8 cellular contexts compared by ENCODE assay signal in genomic region chr5:80191991-80192398, GRCh38.
DNase-seq lines count a peak whose midpoint lies in the region; ATAC-seq and TF ChIP-seq lines count a peak whose summit lies in the region.

No MANE protein-coding gene starts in this region.

- H3K4me1 Mint-ChIP-seq in activated CD4-positive, alpha-beta T cell treated with anti-CD3 and anti-CD28 coated beads, Interleukin-2, amount 10 ng/mL, durations not matched to agents 7 days and 5 days = peaks cover 86% of the 10 kb centered on the region

- DNase-seq in HUDEP-2 (lab: John Stamatoyannopoulos, UW; ENCODE audit: unreplicated experiment in 76 of 76) (peak in 75 of 76 experiments; percentile 32 to 94 (median 79)), Right ventricle myocardium superior (peak; percentile 73), psoas muscle (peak; percentile 35 to 62), GM19240 (ENCODE audit: insufficient read length, low spot score) (no peak), DMS153 (lab: John Stamatoyannopoulos, UW) (no peak), NCI-H1694 treated with DMSO at 0.1 percent for 48 hours (lab: John Stamatoyannopoulos, UW) (no peak), HEK293T (ENCODE audit: extremely low spot score) (no peak)
- DNase-seq in activated CD4-positive, alpha-beta T cell treated with anti-CD3 and anti-CD28 coated beads, Interleukin-2, amount 10 ng/mL, durations not matched to agents 7 days and 5 days = peak; percentile 63

- peak overlapping the region; percentile 58 for H3K27ac ChIP-seq in psoas muscle

- no peaks in the 10 kb centered on the region for H3K9me3 ChIP-seq in psoas muscle

- H3K27ac Mint-ChIP-seq in activated CD4-positive, alpha-beta T cell treated with anti-CD3 and anti-CD28 coated beads, Interleukin-2, amount 10 ng/mL, durations not matched to agents 7 days and 5 days = peak overlapping the region; percentile 94

- no peaks in the 10 kb centered on the region for H3K36me3 ChIP-seq in psoas muscle (ENCODE audit: insufficient read depth in 1 of 2, low read depth in 1 of 2)

- peak overlapping the region; percentile 9 for H3K4me3 ChIP-seq in psoas muscle

- POLR2A ChIA-PET in activated CD4-positive, alpha-beta T cell treated with anti-CD3 and anti-CD28 coated beads, Interleukin-2, amount 10 ng/mL, durations not matched to agents 7 days and 5 days (lab: Charles Lee) = interaction anchor here (1.1 kb wide), 1 partner anchor 63 kb away, joined by 4 read pairs; no protein-coding TSS in a partner anchor
- POLR2A ChIA-PET in HEK293T (lab: Yijun Ruan, JAX) = interaction anchor here (2.0 kb wide), 1 partner anchor 63 kb away, joined by 10 read pairs; the partner anchor contains the start of gene SERINC5

- no peaks in the 10 kb centered on the region for H3K27me3 Mint-ChIP-seq in activated CD4-positive, alpha-beta T cell treated with anti-CD3 and anti-CD28 coated beads, Interleukin-2, amount 10 ng/mL, durations not matched to agents 7 days and 5 days

- peaks cover 38% of the 10 kb centered on the region for H3K4me1 ChIP-seq in psoas muscle

- peaks cover 60% of the 10 kb centered on the region for H3K36me3 Mint-ChIP-seq in activated CD4-positive, alpha-beta T cell treated with anti-CD3 and anti-CD28 coated beads, Interleukin-2, amount 10 ng/mL, durations not matched to agents 7 days and 5 days (ENCODE audit: low read depth)

- ATAC-seq in Right ventricle myocardium superior (ENCODE audit: poor library complexity) = peak; percentile 68
- peak; percentile 49 to 67 (median 54) for ATAC-seq in psoas muscle

- no peaks in the 10 kb centered on the region for H3K27me3 ChIP-seq in psoas muscle (ENCODE audit: insufficient read depth in 3 of 3, low read length in 2 of 3)

- H3K4me3 Mint-ChIP-seq in activated CD4-positive, alpha-beta T cell treated with anti-CD3 and anti-CD28 coated beads, Interleukin-2, amount 10 ng/mL, durations not matched to agents 7 days and 5 days = peak overlapping the region; percentile 63

- CTCF ChIA-PET in activated CD4-positive, alpha-beta T cell treated with anti-CD3 and anti-CD28 coated beads, Interleukin-2, amount 10 ng/mL, durations not matched to agents 7 days and 5 days (lab: Charles Lee) = interaction anchor here (0.8 to 4.5 kb wide), 6 partner anchors 9 to 63 kb away, joined by 3 to 36 read pairs (median 4); no protein-coding TSS in a partner anchor
- CTCF ChIA-PET in HEK293T (lab: Yijun Ruan, JAX) = no interaction called here

- H3K9me3 Mint-ChIP-seq in activated CD4-positive, alpha-beta T cell treated with anti-CD3 and anti-CD28 coated beads, Interleukin-2, amount 10 ng/mL, durations not matched to agents 7 days and 5 days = no peaks in the 10 kb centered on the region

- intact Hi-C loops in Right ventricle myocardium superior (cut with DNase I) (no loop called here), psoas muscle (cut with DNase I) (loop anchor here (10.0 kb wide), 2 partner anchors 47 to 63 kb away; partner anchors contain the start of gene SERINC5 (in 2 of the 2))

- WGBS in psoas muscle, 3 donors = 15 to 31% (median 17%) methylated on average over 4 of the region's 4 CpGs

- no peak for TF ChIP-seq CTCF in psoas muscle (IDR thresholded peaks at IDR 0.05)

TF ChIP-seq in HEK293T, 16 proteins besides CTCF, POLR2A, EP300 and RAD21:
- TF ChIP-seq NFRKB (IDR thresholded peaks at IDR 0.05) (no peak), FOXK2 (IDR thresholded peaks at IDR 0.05) (no peak), HDGF (IDR thresholded peaks at IDR 0.05; ENCODE audit: borderline replicate concordance) (no peak), ZNF384 (IDR thresholded peaks at IDR 0.05) (no peak), TARDBP (IDR thresholded peaks at IDR 0.05) (no peak), ARNT (IDR thresholded peaks at IDR 0.05) (no peak)

Comparison
In these comparisons a context has a peak if more than half of its experiments do, and no peak if none do; other contexts are left out.
1. DNase-seq: peak in HUDEP-2 (75 of 76), activated CD4-positive, alpha-beta T cell treated with anti-CD3 and anti-CD28 coated beads, Interleukin-2, amount 10 ng/mL, durations not matched to agents 7 days and 5 days (single experiment), Right ventricle myocardium superior (single experiment) and psoas muscle (2 of 2); none in GM19240 (single experiment), DMS153 (single experiment), NCI-H1694 treated with DMSO at 0.1 percent for 48 hours (single experiment) and HEK293T (single experiment).